Comparison of ENCODE assay signal across 8 cellular contexts in genomic region chr17:62478976-62479894, GRCh38. TPM values are rescaled to one million over a fixed set of nuclear protein-coding genes. Genes with fewer than 3 reads are reported as not detected.
DNase-seq lines count a peak whose midpoint lies in the region; ATAC-seq, FAIRE-seq and TF ChIP-seq lines count a peak whose summit lies in the region.
"Not testable (repeated sequence)": the region's sequence is repeated elsewhere in the genome, so short reads cannot be mapped to it uniquely, and the experiment has no call there.

No MANE protein-coding gene starts in this region.

- ATAC-seq in A549 (peak; percentile 54 to 67), GM18907 (IDR thresholded peaks at IDR 0.05; ENCODE audit: unreplicated experiment) (peak; percentile 41), HG02973 (IDR thresholded peaks at IDR 0.05; ENCODE audit: unreplicated experiment) (peak; percentile 37), sciatic nerve (peak; percentile 25)

- H3K4me3 ChIP-seq in A549 (peak overlapping the region; percentile 99), kidney (ENCODE audit: low read length in 2 of 2) (peak overlapping the region; percentile 58 to 71)

- H3K27ac ChIP-seq in A549 (peak overlapping the region; percentile 97 to 99), kidney (ENCODE audit: low read depth in 2 of 2, low read length in 2 of 2) (peak overlapping the region; percentile 60 to 82)

- H3K4me1 ChIP-seq in A549 = peaks cover 16% of the 10 kb centered on the region
- not testable (repeated sequence) for H3K4me1 ChIP-seq in kidney (ENCODE audit: control insufficient read depth in 1 of 2, insufficient read depth in 1 of 2, low read depth in 1 of 2, low read length in 2 of 2)

- intact Hi-C loops in kidney (cut with DNase I); sciatic nerve (cut with DNase I): not testable (repeated sequence)

- H3K4me2 ChIP-seq in A549 = peak overlapping the region; percentile 90

- not testable (repeated sequence) for TF ChIP-seq POLR2A in A549 (IDR thresholded peaks at IDR 0.05; ENCODE audit: low read length)

- H3K9me3 ChIP-seq in A549; kidney (ENCODE audit: control insufficient read depth in 1 of 2, low read length in 2 of 2): not testable (repeated sequence)

- 3% methylated on average over 10 of the region's 90 CpGs for WGBS in A549 (ENCODE audit: missing lambda C conversion rate)

- POLR2A ChIA-PET in A549 (lab: Yijun Ruan, JAX) = not testable (repeated sequence)

- TF ChIP-seq EP300 in A549 (IDR thresholded peaks at IDR 0.05) = not testable (repeated sequence)

- DNase-seq in A549 (ENCODE audit: low read depth in 1 of 2, low spot score in 1 of 2) = peak in 1 of 2 experiments; percentile 35
- DNase-seq in NCI-H748 (lab: John Stamatoyannopoulos, UW; ENCODE audit: unreplicated experiment) = peak; percentile 29
- peak; percentile 10 to 32 (median 23) for DNase-seq in activated CD8-positive, alpha-beta memory T cell treated with anti-CD3 and anti-CD28 coated beads for 48 hours (ENCODE audit: low read depth in 2 of 3, low spot score in 2 of 3)
- peak; percentile 22 for DNase-seq in dermis blood vessel endothelial cell
- peak; percentile 86 for DNase-seq in kidney
- DNase-seq in sciatic nerve (ENCODE audit: low spot score) = peak; percentile 69

- CTCF ChIA-PET in A549 (lab: Yijun Ruan, JAX) = not testable (repeated sequence)

- not testable (repeated sequence) for TF ChIP-seq RAD21 in A549 (conservative IDR thresholded peaks at IDR 0.05 in 1 of 2, IDR thresholded peaks at IDR 0.05 in 1 of 2)

- FAIRE-seq in A549 (lab: Jason Lieb, UNC); kidney (lab: Jason Lieb, UNC): not testable (repeated sequence)

- H3K36me3 ChIP-seq in kidney (ENCODE audit: control insufficient read depth in 1 of 2, insufficient read depth in 2 of 2, low read length in 2 of 2) = not testable (repeated sequence)

- not testable (repeated sequence) for TF ChIP-seq CTCF in A549 (IDR thresholded peaks at IDR 0.05); kidney (IDR thresholded peaks at IDR 0.05; ENCODE audit: borderline replicate concordance, extremely low read depth, insufficient read depth)

- peak overlapping the region; percentile 55 to 73 for H3K9ac ChIP-seq in kidney (ENCODE audit: low read length in 2 of 2)

TF ChIP-seq in A549, 52 proteins besides CTCF, POLR2A, EP300 and RAD21:
- TF ChIP-seq KDM5A (IDR thresholded peaks at IDR 0.05) (peak; percentile 17; the same call in 1 of the 2 replicates), PHF8 (IDR thresholded peaks at IDR 0.05; ENCODE audit: borderline replicate concordance, low read depth) (peak; percentile 58; the same call in 1 of the 2 replicates)

RNA-seq across cellular contexts. Expression of gene TLK2, which starts 0.6 kb away (rescaled TPM):
- polyA plus RNA-seq in A549 (2011; rRNA removed) (68.7 and 68.8 TPM in 2 replicates), A549 (2017; fragmentation: RNase III; extraction: RNeasy Plus Mini Kit Qiagen cat#74134 plus additional on column Dnase treatment) (26.7 to 33.0 TPM (median 30.4 TPM) in 3 replicates), kidney (ENCODE audit: insufficient read depth, low read depth, low replicate concordance) (15.6 TPM)
- polyA plus RNA-seq in A549 (2012; cell fraction: cytosol; rRNA removed) = 28.3 and 31.7 TPM in 2 replicates
- 19.0 and 25.8 TPM in 2 replicates for polyA plus RNA-seq in A549 (2012; cell fraction: nucleus; rRNA removed)
- polyA minus RNA-seq in A549 (2011; rRNA and poly(A)+ RNA removed) = 121 and 153 TPM in 2 replicates
- total RNA-seq in dermis blood vessel endothelial cell (54.3 and 74.3 TPM in 2 replicates), kidney (43.0 TPM), sciatic nerve (74.1 TPM)

RNA-seq across cellular contexts. Expression of gene METTL2A, which starts 55.5 kb away (rescaled TPM):
- polyA plus RNA-seq in A549 (2011; rRNA removed) (33.3 and 38.2 TPM in 2 replicates), A549 (2017; fragmentation: RNase III; extraction: RNeasy Plus Mini Kit Qiagen cat#74134 plus additional on column Dnase treatment) (22.8 to 25.0 TPM (median 23.5 TPM) in 3 replicates), kidney (ENCODE audit: insufficient read depth, low read depth, low replicate concordance) (13.1 TPM)
- 15.3 and 16.6 TPM in 2 replicates for polyA plus RNA-seq in A549 (2012; cell fraction: cytosol; rRNA removed)
- 7.3 and 9.5 TPM in 2 replicates for polyA plus RNA-seq in A549 (2012; cell fraction: nucleus; rRNA removed)
- polyA minus RNA-seq in A549 (2011; rRNA and poly(A)+ RNA removed) = 16.6 and 19.1 TPM in 2 replicates
- total RNA-seq in dermis blood vessel endothelial cell (18.1 and 18.7 TPM in 2 replicates), kidney (20.1 TPM), sciatic nerve (20.4 TPM)
